In the genomic region with DNA sequence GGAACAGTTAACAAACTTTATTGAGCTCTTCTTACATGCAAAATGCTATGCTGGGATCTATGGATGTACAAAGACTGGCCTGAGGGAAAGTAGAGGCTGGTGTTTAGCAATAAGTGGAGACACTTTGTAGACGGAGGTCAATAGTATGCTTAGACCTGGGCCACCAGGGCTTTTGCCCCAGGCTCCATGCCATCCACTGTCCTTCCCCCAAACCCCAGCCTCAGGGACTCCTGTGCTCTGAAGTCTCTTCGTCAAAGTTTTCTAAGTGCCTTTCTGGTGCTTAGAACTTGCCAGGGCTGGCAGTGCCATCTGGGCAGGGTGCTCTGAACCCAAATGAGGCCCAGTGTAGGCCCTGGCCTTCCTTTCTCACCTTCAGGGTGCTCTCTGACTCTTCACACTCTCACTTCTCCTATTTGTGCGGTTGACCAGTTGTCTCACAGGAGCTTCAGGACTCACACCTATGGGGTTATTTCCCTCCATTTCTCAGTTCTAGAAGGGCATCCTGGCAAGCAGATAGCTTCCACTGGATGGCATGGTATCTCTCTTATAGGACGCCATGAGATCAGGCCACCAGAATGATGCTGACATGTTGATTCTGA, we compare ENCODE assay signal across 19 cellular contexts. TPM values are rescaled to one million over a fixed set of nuclear protein-coding genes. Genes with fewer than 3 reads are reported as not detected.
DNase-seq lines count a peak whose midpoint lies in the region; ATAC-seq and TF ChIP-seq lines count a peak whose summit lies in the region.
"Had no signal": no experiment of that assay in that cellular context is flagged by ENCODE, and none has a peak within 500 bp of the region (broad histone marks: within the 10 kb centered on the region; RNA-seq: fewer than 3 reads in every experiment).

No MANE protein-coding gene starts in this region.

- intact Hi-C loops in thyroid gland (cut with DNase I) = no loop called here

- H3K4me1 ChIP-seq in thyroid gland = no peaks in the 10 kb centered on the region
- H3K4me1 ChIP-seq: prostate gland had no signal

- peaks cover 14% of the 10 kb centered on the region for H3K27me3 Mint-ChIP-seq in stimulated activated memory B cell treated with anti-CD40 and anti-IgM and Interleukin-4, amounts not matched to agents 10 μg/mL and 1 μg/mL and 100 μg/mL, for 72 hours

- no peaks in the 10 kb centered on the region for H3K4me1 Mint-ChIP-seq in stimulated activated memory B cell treated with anti-CD40 and anti-IgM and Interleukin-4, amounts not matched to agents 10 μg/mL and 1 μg/mL and 100 μg/mL, for 72 hours
- H3K4me1 Mint-ChIP-seq: activated naive CD8-positive, alpha-beta T cell treated with anti-CD3 and anti-CD28 coated beads, Interleukin-2, amount 50 U/mL, for 24 hours; naive B cell had no signal

- H3K36me3 ChIP-seq in thyroid gland = no peaks in the 10 kb centered on the region
- H3K36me3 ChIP-seq: cardiac muscle cell, prostate gland had no signal

- ATAC-seq in GM18907 (IDR thresholded peaks at IDR 0.05; ENCODE audit: unreplicated experiment) (peak; percentile 78), GM21723 (IDR thresholded peaks at IDR 0.05; ENCODE audit: unreplicated experiment) (peak; percentile 75), HG03175 (IDR thresholded peaks at IDR 0.05; ENCODE audit: unreplicated experiment) (peak; percentile 94), HG03354 (IDR thresholded peaks at IDR 0.05; ENCODE audit: poor library complexity, severe bottlenecking, unreplicated experiment) (no peak)
- ATAC-seq in stimulated activated memory B cell treated with anti-CD40 and anti-IgM and Interleukin-4, amounts not matched to agents 10 μg/mL and 1 μg/mL and 100 μg/mL, for 72 hours = peak; percentile 74
- ATAC-seq: activated naive CD8-positive, alpha-beta T cell treated with anti-CD3 and anti-CD28 coated beads, Interleukin-2, amount 50 U/mL, for 24 hours; activated T-cell treated with anti-CD3 and anti-CD28 coated beads, Interleukin-2, amount 50 U/mL, for 4 hours; left ventricle myocardium superior had no signal

- DNase-seq in thyroid gland = no peak
- DNase-seq in NCI-H1436 (lab: John Stamatoyannopoulos, UW) = no peak
- DNase-seq: activated CD4-positive, alpha-beta T cell treated with anti-CD3 and anti-CD28 coated beads, Interleukin-2, amount 50 U/mL, for 1 hour; activated naive CD8-positive, alpha-beta T cell treated with anti-CD3 and anti-CD28 coated beads, Interleukin-2, amount 50 U/mL, for 24 hours; activated T-cell treated with anti-CD3 and anti-CD28 coated beads, Interleukin-2, amount 50 U/mL, for 4 hours; DMS79; effector CD4-positive, alpha-beta T cell; left ventricle myocardium superior; naive B cell; NCI-H526 treated with DMSO at 0.1 percent for 48 hours; T-helper 1 cell had no signal

- no peak for TF ChIP-seq CTCF in thyroid gland (IDR thresholded peaks at IDR 0.05)

- H3K36me3 Mint-ChIP-seq in stimulated activated memory B cell treated with anti-CD40 and anti-IgM and Interleukin-4, amounts not matched to agents 10 μg/mL and 1 μg/mL and 100 μg/mL, for 72 hours = no peaks in the 10 kb centered on the region
- H3K36me3 Mint-ChIP-seq: naive B cell had no signal

- H3K27ac ChIP-seq in thyroid gland = no peak overlapping the region
- H3K27ac ChIP-seq: cardiac muscle cell, prostate gland, RWPE1 had no signal

- no peaks in the 10 kb centered on the region for H3K9me3 Mint-ChIP-seq in stimulated activated memory B cell treated with anti-CD40 and anti-IgM and Interleukin-4, amounts not matched to agents 10 μg/mL and 1 μg/mL and 100 μg/mL, for 72 hours
- H3K9me3 Mint-ChIP-seq: activated naive CD8-positive, alpha-beta T cell treated with anti-CD3 and anti-CD28 coated beads, Interleukin-2, amount 50 U/mL, for 24 hours; activated T-cell treated with anti-CD3 and anti-CD28 coated beads, Interleukin-2, amount 50 U/mL, for 4 hours had no signal

- no peaks in the 10 kb centered on the region for H3K27me3 ChIP-seq in thyroid gland
- H3K27me3 ChIP-seq: cardiac muscle cell had no signal

- WGBS in thyroid gland, 2 donors = 88 to 96% methylated on average over 4 of the region's 4 CpGs

- no peak overlapping the region for H3K27ac Mint-ChIP-seq in stimulated activated memory B cell treated with anti-CD40 and anti-IgM and Interleukin-4, amounts not matched to agents 10 μg/mL and 1 μg/mL and 100 μg/mL, for 72 hours
- H3K27ac Mint-ChIP-seq: activated naive CD8-positive, alpha-beta T cell treated with anti-CD3 and anti-CD28 coated beads, Interleukin-2, amount 50 U/mL, for 24 hours; naive B cell had no signal

- H3K9me3 ChIP-seq in thyroid gland = no peaks in the 10 kb centered on the region
- H3K9me3 ChIP-seq: prostate gland had no signal

- H3K4me3 ChIP-seq in thyroid gland (replicated peaks in 1 of 3) = no peak overlapping the region
- H3K4me3 ChIP-seq: cardiac muscle cell, prostate gland had no signal

- no peak overlapping the region for H3K4me3 Mint-ChIP-seq in stimulated activated memory B cell treated with anti-CD40 and anti-IgM and Interleukin-4, amounts not matched to agents 10 μg/mL and 1 μg/mL and 100 μg/mL, for 72 hours
- H3K4me3 Mint-ChIP-seq: activated naive CD8-positive, alpha-beta T cell treated with anti-CD3 and anti-CD28 coated beads, Interleukin-2, amount 50 U/mL, for 24 hours; activated T-cell treated with anti-CD3 and anti-CD28 coated beads, Interleukin-2, amount 50 U/mL, for 4 hours; naive B cell had no signal

- no peak for TF ChIP-seq POLR2A in thyroid gland (IDR thresholded peaks at IDR 0.05)

RNA-seq across cellular contexts. Expression of a gene that starts 21.8 kb away (rescaled TPM):
- total RNA-seq in thyroid gland = 10 to 100 TPM; 19.3 to 26.1 (median 22.9) TPM
- total RNA-seq: activated T-cell treated with anti-CD3 and anti-CD28 coated beads, Interleukin-2, amount 50 U/mL, for 4 hours had no signal
